15 cellular contexts compared by ENCODE assay signal in the genomic region with DNA sequence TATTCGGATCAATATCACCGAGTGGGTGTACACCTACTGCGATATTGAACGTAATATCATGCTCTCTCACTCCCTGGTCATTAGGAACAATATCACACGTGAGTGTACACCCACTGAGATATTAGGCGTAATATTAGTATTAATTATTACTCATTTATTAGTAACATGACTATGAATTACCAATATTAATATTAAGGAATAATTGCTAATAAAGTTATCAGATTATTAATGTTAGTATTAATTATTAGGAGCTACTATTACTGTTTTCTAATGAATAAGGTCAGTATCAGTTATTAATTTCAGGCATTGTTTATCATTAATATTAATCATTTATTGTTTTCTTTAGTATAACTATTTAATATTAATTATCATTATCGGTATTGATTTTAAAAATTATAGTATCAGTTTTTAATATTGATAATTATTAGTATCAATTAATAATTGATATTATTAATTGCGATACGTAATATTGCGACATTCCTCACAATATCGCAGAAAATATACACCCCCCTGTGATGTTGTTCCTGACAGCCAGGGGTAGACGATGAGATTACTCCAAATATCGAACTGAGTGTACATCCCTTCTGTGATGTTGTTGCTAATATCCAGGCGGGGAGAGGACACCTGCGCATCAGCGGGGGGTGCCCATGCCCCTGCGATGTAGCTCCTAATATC.
A peak's percentile ranks its signal among the peaks of the same experiment; 100 is the strongest.
DNase-seq lines count a peak whose midpoint lies in the region; ATAC-seq, FAIRE-seq and TF ChIP-seq lines count a peak whose summit lies in the region.
"Had no signal": no experiment of that assay in that cellular context is flagged by ENCODE, and none has a peak within 500 bp of the region (broad histone marks: within the 10 kb centered on the region; RNA-seq: fewer than 3 reads in every experiment).

No MANE protein-coding gene starts in this region.

- no peaks in the 10 kb centered on the region for H3K79me2 ChIP-seq in DND-41 (ENCODE audit: insufficient read depth, low read length)

- no peak overlapping the region for H3K4me2 ChIP-seq in DND-41 (ENCODE audit: insufficient read depth, low read length)
- H3K4me2 ChIP-seq: GM23338 had no signal

- no peak for TF ChIP-seq CTCF in DND-41 (IDR thresholded peaks at IDR 0.05; ENCODE audit: borderline replicate concordance, extremely low read depth, low read length, poor library complexity, severe bottlenecking)
- TF ChIP-seq CTCF in pancreas (IDR thresholded peaks at IDR 0.05): no peak

- 81 to 90% methylated on average over 17 of the region's 17 CpGs for WGBS in pancreas, 2 donors

- H3K9me3 ChIP-seq in DND-41 (ENCODE audit: insufficient read depth, low read length, severe bottlenecking) (no peaks in the 10 kb centered on the region), pancreas (no peaks in the 10 kb centered on the region)

- H3K27me3 ChIP-seq in DND-41 (ENCODE audit: insufficient read depth, low read length, poor library complexity) (no peaks in the 10 kb centered on the region), pancreas (no peaks in the 10 kb centered on the region)

- no peak overlapping the region for H3K4me3 ChIP-seq in DND-41 (ENCODE audit: low read depth in 1 of 2, low read length in 2 of 2)
- no peak overlapping the region for H3K4me3 ChIP-seq in pancreas
- H3K4me3 ChIP-seq: GM23338 had no signal

- peak; percentile 26 for FAIRE-seq in TTC549 (lab: Jason Lieb, UNC)
- FAIRE-seq in frontal cortex (lab: Jason Lieb, UNC): peak; percentile 79
- FAIRE-seq in pancreas (lab: Jason Lieb, UNC): peak; percentile 59
- FAIRE-seq: GM12891 had no signal

- ATAC-seq in DND-41 (ENCODE audit: insufficient read depth, low read depth): peak; percentile 17; the same call in 1 of the 3 replicates
- no peak for ATAC-seq in pancreas
- ATAC-seq: GM23338 had no signal

- H3K36me3 ChIP-seq in DND-41 (ENCODE audit: insufficient read depth, low read length) (no peaks in the 10 kb centered on the region), pancreas (no peaks in the 10 kb centered on the region)

- intact Hi-C loops in pancreas (cut with DNase I): no loop called here

- no peak for DNase-seq in DND-41
- DNase-seq in frontal cortex (ENCODE audit: low spot score in 2 of 2): no peak
- DNase-seq in pancreas: no peak
- no peak for DNase-seq in ecto neural progenitor cell (ENCODE audit: low spot score)
- DNase-seq in SKM-1 treated with dmso at 0.1 percent for 144 hours (lab: John Stamatoyannopoulos, UW; ENCODE audit: unreplicated experiment): no peak
- DNase-seq in NCI-H1417 (lab: John Stamatoyannopoulos, UW): no peak
- DNase-seq: C1 segment of cervical spinal cord; Calu3; CD4-positive, alpha-beta T cell; DMS 273 treated with DMSO at 0.1 percent for 48 hours; H7 had no signal

- no peaks in the 10 kb centered on the region for H4K20me1 ChIP-seq in DND-41 (ENCODE audit: insufficient read depth, low read length)

- H3K9ac ChIP-seq in DND-41 (ENCODE audit: low read depth, low read length): no peak overlapping the region

- H3K4me1 ChIP-seq in DND-41 (ENCODE audit: insufficient read depth, low read length) (peaks cover 8% of the 10 kb centered on the region), pancreas (no peaks in the 10 kb centered on the region)

- H3K27ac ChIP-seq in DND-41 (ENCODE audit: low read length) (no peak overlapping the region), pancreas (no peak overlapping the region)
- H3K27ac ChIP-seq: HL-60 had no signal

- no peak overlapping the region for H2AFZ ChIP-seq in DND-41 (ENCODE audit: low read depth, low read length)
- H2AFZ ChIP-seq: GM23338 had no signal
